20 cellular contexts compared by ENCODE assay signal in genomic region chr16:87887940-87888339, GRCh38. TPM values are rescaled to one million over a fixed set of nuclear protein-coding genes. Genes with fewer than 3 reads are reported as not detected.
"Had no signal": no experiment of that assay in that cellular context is flagged by ENCODE, and none has a peak within 500 bp of the region (broad histone marks: within the 10 kb centered on the region; RNA-seq: fewer than 3 reads in every experiment).

No MANE protein-coding gene starts in this region.

RNA-seq across cellular contexts. Expression of gene CA5A, which starts 48.4 kb away (rescaled TPM):
- total RNA-seq: colonic mucosa; dermis blood vessel endothelial cell; endothelial cell of umbilical vein; epithelial cell of proximal tubule; esophagus muscularis mucosa; fibroblast of lung; foreskin keratinocyte; gastroesophageal sphincter; kidney; lower leg skin; lung microvascular endothelial cell; naive thymus-derived CD8-positive, alpha-beta T cell; osteocyte; renal cortical epithelial cell; right cardiac atrium; spleen; thoracic aorta; transverse colon; ureter; vagina had no signal
